ENCODE assay signal across 14 cellular contexts in genomic region chr7:152893801-152894294, GRCh38.
"Had no signal": no experiment of that assay in that cellular context is flagged by ENCODE, and none has a peak within 500 bp of the region (broad histone marks: within the 10 kb centered on the region; RNA-seq: fewer than 3 reads in every experiment).

No MANE protein-coding gene starts in this region.

- H3K27me3 ChIP-seq: body of pancreas, cardiac muscle cell had no signal

- DNase-seq: activated CD4-positive, alpha-beta T cell treated with anti-CD3 and anti-CD28 coated beads for 1 hour; activated CD4-positive, alpha-beta T cell treated with anti-CD3 and anti-CD28 coated beads, Interleukin-2, amount 50 U/mL, for 1 hour; activated gamma-delta T cell; stomach; transverse colon had no signal

- H3K36me3 ChIP-seq: cardiac muscle cell, gastroesophageal sphincter, stomach, suprapubic skin, transverse colon, WERI-Rb-1 had no signal

- H3K27ac ChIP-seq: body of pancreas, cardiac muscle cell, epithelial cell of prostate, gastroesophageal sphincter, stomach, suprapubic skin, transverse colon, WERI-Rb-1 had no signal

- ATAC-seq: gastroesophageal sphincter had no signal

- FAIRE-seq: TTC549, urothelium cell line had no signal

- H3K4me3 ChIP-seq: body of pancreas, cardiac muscle cell, gastroesophageal sphincter, mucosa of descending colon, stomach, suprapubic skin, transverse colon had no signal

- H3K9me3 ChIP-seq: body of pancreas, mucosa of descending colon, suprapubic skin, transverse colon had no signal
